Comparison of ENCODE assay signal across 1 cellular context in the genomic region with DNA sequence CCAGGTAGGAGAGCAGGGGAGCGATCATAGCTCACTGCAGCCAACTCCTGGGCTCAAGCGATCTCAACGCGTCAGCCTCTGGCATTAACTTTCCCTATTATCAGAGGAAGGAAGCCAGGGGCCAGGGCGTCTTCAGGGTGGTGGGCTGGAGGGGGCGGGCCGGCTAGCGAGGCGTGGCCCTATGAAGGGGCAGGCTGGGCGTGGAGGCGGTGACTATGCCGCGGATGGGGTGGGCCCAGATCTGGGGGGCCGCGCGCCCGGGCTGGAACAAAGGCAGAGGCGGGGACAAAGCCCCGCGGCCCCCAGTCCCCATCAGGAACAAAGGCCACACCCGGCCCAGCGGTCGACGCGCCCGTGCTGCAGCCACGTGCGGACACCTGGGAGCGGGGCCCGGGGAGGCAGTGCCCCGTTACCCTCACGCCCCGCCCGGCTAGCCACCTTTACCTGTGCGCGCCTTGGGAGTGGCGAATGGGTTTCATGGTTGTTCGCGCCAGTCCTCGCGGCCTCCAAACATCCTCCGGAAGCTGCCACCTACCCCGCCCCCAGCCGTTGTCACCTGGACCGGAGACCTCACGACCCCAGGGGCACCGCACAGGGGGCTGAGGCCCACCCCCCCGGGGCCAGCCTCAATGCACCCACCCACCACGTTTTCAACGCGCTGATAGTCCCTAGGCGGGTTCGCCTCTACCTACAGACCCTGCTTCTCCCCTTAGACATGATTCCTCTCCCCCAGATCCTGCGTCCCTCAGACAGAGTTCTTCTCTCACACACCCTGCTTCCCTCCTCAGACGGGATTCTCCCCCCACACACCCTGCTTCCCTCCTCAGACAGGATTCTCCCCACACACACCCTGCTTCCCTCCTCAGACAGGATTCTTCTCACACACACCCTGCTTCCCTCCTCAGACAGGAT.
TF ChIP-seq lines count a peak whose summit lies in the region.

No MANE protein-coding gene starts in this region.

TF ChIP-seq in endothelial cell of umbilical vein, 7 proteins besides CTCF, POLR2A, EP300 and RAD21:
- peak; percentile 42 for TF ChIP-seq EZH2 (IDR thresholded peaks at IDR 0.05; ENCODE audit: borderline replicate concordance, low read depth, low read length, severe bottlenecking)
- TF ChIP-seq, protein P1, sequence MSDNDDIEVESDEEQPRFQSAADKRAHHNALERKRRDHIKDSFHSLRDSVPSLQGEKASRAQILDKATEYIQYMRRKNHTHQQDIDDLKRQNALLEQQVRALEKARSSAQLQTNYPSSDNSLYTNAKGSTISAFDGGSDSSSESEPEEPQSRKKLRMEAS (IDR thresholded peaks at IDR 0.05; ENCODE audit: insufficient read depth, insufficient read length) = no peak
